In genomic region chr11:62853279-62853965, GRCh38 we compare ENCODE assay signal across 9 cellular contexts. TPM values are rescaled to one million over a fixed set of nuclear protein-coding genes. Genes with fewer than 3 reads are reported as not detected.
DNase-seq lines count a peak whose midpoint lies in the region; ATAC-seq and TF ChIP-seq lines count a peak whose summit lies in the region.
"Had no signal": no experiment of that assay in that cellular context is flagged by ENCODE, and none has a peak within 500 bp of the region (broad histone marks: within the 10 kb centered on the region; RNA-seq: fewer than 3 reads in every experiment).

No MANE protein-coding gene starts in this region.

- 0 out of 2 replicates have a peak, but pooled peaks cover 4% of the 10 kb centered on the region for H3K27me3 Mint-ChIP-seq in WTC11 (ENCODE audit: low read depth)
- H3K27me3 Mint-ChIP-seq in stimulated activated naive CD8-positive, alpha-beta T cell treated with anti-CD3 and anti-CD28 coated beads, Interleukin-15, amount 100 ng/mL, for 72 hours, result no peaks in the 10 kb centered on the region

- ATAC-seq in left ventricle myocardium superior, result no peak
- no peak for ATAC-seq in WTC11
- ATAC-seq in stimulated activated naive CD8-positive, alpha-beta T cell treated with anti-CD3 and anti-CD28 coated beads, Interleukin-15, amount 100 ng/mL, for 72 hours, result peak; percentile 58
- ATAC-seq in HG03139 (IDR thresholded peaks at IDR 0.05; ENCODE audit: unreplicated experiment), result no peak
- no peak for ATAC-seq in GM21528 (IDR thresholded peaks at IDR 0.05; ENCODE audit: low FRiP score, unreplicated experiment)

- POLR2A ChIA-PET in WTC11 (lab: Charles Lee), result interaction anchor here (1.2 to 5.4 kb wide), 4 partner anchors 13 to 67 kb away, joined by 3 to 83 read pairs (median 24); partner anchors contain the start of genes SLC3A2, STX5 and WDR74

- peak overlapping the region; percentile 71 for H3K27ac ChIP-seq in cardiac muscle cell

- H3K9me3 Mint-ChIP-seq in WTC11, result no peaks in the 10 kb centered on the region
- no peaks in the 10 kb centered on the region for H3K9me3 Mint-ChIP-seq in stimulated activated naive CD8-positive, alpha-beta T cell treated with anti-CD3 and anti-CD28 coated beads, Interleukin-15, amount 100 ng/mL, for 72 hours

- H3K27ac Mint-ChIP-seq in WTC11, result peak overlapping the region; percentile 95
- H3K27ac Mint-ChIP-seq in stimulated activated naive CD8-positive, alpha-beta T cell treated with anti-CD3 and anti-CD28 coated beads, Interleukin-15, amount 100 ng/mL, for 72 hours, result peak overlapping the region; percentile 96 to 99

- peaks cover 41% of the 10 kb centered on the region for H3K4me1 Mint-ChIP-seq in WTC11
- H3K4me1 Mint-ChIP-seq in stimulated activated naive CD8-positive, alpha-beta T cell treated with anti-CD3 and anti-CD28 coated beads, Interleukin-15, amount 100 ng/mL, for 72 hours, result peaks cover 67% of the 10 kb centered on the region

- intact Hi-C loops in left ventricle myocardium superior (cut with micrococcal nuclease), result no loop called here

- TF ChIP-seq CTCF in cardiac muscle cell (IDR thresholded peaks at IDR 0.05; ENCODE audit: low read depth, low read length), result no peak
- TF ChIP-seq CTCF in WTC11 (IDR thresholded peaks at IDR 0.05), result no peak
- no peak for TF ChIP-seq CTCF in foreskin fibroblast (IDR thresholded peaks at IDR 0.05; ENCODE audit: low read depth, low read length)

- H3K27me3 ChIP-seq in cardiac muscle cell, result no peaks in the 10 kb centered on the region

- CTCF ChIA-PET in WTC11 (lab: Charles Lee), result interaction anchor here (0.8 kb wide), 1 partner anchor 9 kb away, joined by 3 read pairs; no protein-coding TSS in a partner anchor

- H3K4me3 Mint-ChIP-seq in WTC11, result peak overlapping the region; percentile 99
- H3K4me3 Mint-ChIP-seq in stimulated activated naive CD8-positive, alpha-beta T cell treated with anti-CD3 and anti-CD28 coated beads, Interleukin-15, amount 100 ng/mL, for 72 hours, result peak overlapping the region; percentile 89 to 97

- peaks cover 10% of the 10 kb centered on the region for H3K4me1 ChIP-seq in cardiac muscle cell (ENCODE audit: low read depth)

- H3K9me3 ChIP-seq in cardiac muscle cell (ENCODE audit: low read depth), result no peaks in the 10 kb centered on the region

- DNase-seq in cardiac muscle cell (ENCODE audit: low read depth in 1 of 2, low spot score in 1 of 2), result no peak
- no peak for DNase-seq in left ventricle myocardium superior
- DNase-seq in WTC11 (ENCODE audit: low spot score), result no peak
- no peak for DNase-seq in foreskin fibroblast
- peak in 1 of 2 donors; percentile 52 for DNase-seq in stimulated activated naive CD8-positive, alpha-beta T cell treated with anti-CD3 and anti-CD28 coated beads, Interleukin-15, amount 100 ng/mL, for 72 hours
- no peak for DNase-seq in AG08395 (ENCODE audit: low spot score)
- DNase-seq: GF-D8 had no signal

- peaks cover 29% of the 10 kb centered on the region for H3K36me3 ChIP-seq in cardiac muscle cell

- H3K4me3 ChIP-seq in cardiac muscle cell (peak overlapping the region; percentile 76), foreskin fibroblast (ENCODE audit: low read depth in 1 of 2, low read length in 2 of 2) (peak overlapping the region; percentile 84 to 89)

- peaks cover 47% of the 10 kb centered on the region for H3K36me3 Mint-ChIP-seq in WTC11

TF ChIP-seq in WTC11, 78 proteins besides CTCF, POLR2A, EP300 and RAD21 (continues in another document):
- TF ChIP-seq AFF4 (CRISPR knock-in tag; IDR thresholded peaks at IDR 0.05; ENCODE audit: borderline replicate concordance), result no peak
- no peak for TF ChIP-seq ZBTB43 (CRISPR knock-in tag; IDR thresholded peaks at IDR 0.05)
- peak; percentile 64; the same call in 1 of the 2 replicates for TF ChIP-seq EMX1 (CRISPR knock-in tag; IDR thresholded peaks at IDR 0.05)
- no peak for TF ChIP-seq ZNF423 (CRISPR knock-in tag; IDR thresholded peaks at IDR 0.05)
- TF ChIP-seq NFATC4 (CRISPR knock-in tag; IDR thresholded peaks at IDR 0.05), result 0 out of 2 replicates have a peak, but pooled peaks have one; percentile 10
- no peak for TF ChIP-seq FOXP4 (CRISPR knock-in tag; IDR thresholded peaks at IDR 0.05)
- TF ChIP-seq ZNF671 (CRISPR knock-in tag; IDR thresholded peaks at IDR 0.05), result peak; percentile 65; the same call in 1 of the 2 replicates

RNA-seq across cellular contexts. Expression of gene WDR74, which starts 14.0 kb away (rescaled TPM):
- total RNA-seq in cardiac muscle cell (47.4 and 63.3 TPM in 2 replicates), left ventricle myocardium superior (25.8 TPM), WTC11 (2021) (82.7 to 110 TPM (median 85.2 TPM) in 3 replicates)
- polyA plus RNA-seq in cardiac muscle cell, result 42.1 and 52.8 TPM in 2 replicates

RNA-seq across cellular contexts. Expression of gene TEX54, which starts 20.8 kb away (rescaled TPM):
- total RNA-seq in cardiac muscle cell (not detected in 2 replicates), left ventricle myocardium superior (not detected), WTC11 (2021) (0.44 TPM in 1 of 3 replicates, not detected in the others)
- polyA plus RNA-seq in cardiac muscle cell, result 3.0 and 4.8 TPM in 2 replicates

RNA-seq across cellular contexts. Expression of gene STX5, which starts 21.6 kb away (rescaled TPM):
- 38.5 and 45.2 TPM in 2 replicates for total RNA-seq in cardiac muscle cell
- polyA plus RNA-seq in cardiac muscle cell, result 49.4 and 53.6 TPM in 2 replicates
- 19.5 TPM for total RNA-seq in left ventricle myocardium superior
- 27.2 to 30.2 TPM (median 28.0 TPM) in 3 replicates for total RNA-seq in WTC11 (2021)

RNA-seq across cellular contexts. Expression of gene SLC3A2, which starts 27.3 kb away (rescaled TPM):
- total RNA-seq in cardiac muscle cell (71.8 and 79.2 TPM in 2 replicates), left ventricle myocardium superior (36.4 TPM), WTC11 (2021) (244 to 334 TPM (median 265 TPM) in 3 replicates)
- polyA plus RNA-seq in cardiac muscle cell, result 93.8 and 100 TPM in 2 replicates

RNA-seq across cellular contexts. Expression of gene NXF1, which starts 48.2 kb away (rescaled TPM):
- total RNA-seq in cardiac muscle cell, result 52.8 and 60.7 TPM in 2 replicates
- 96.7 and 127 TPM in 2 replicates for polyA plus RNA-seq in cardiac muscle cell
- 49.6 TPM for total RNA-seq in left ventricle myocardium superior
- total RNA-seq in WTC11 (2021), result 43.2 to 44.7 TPM (median 44.3 TPM) in 3 replicates
